ENCODE assay signal across 11 cellular contexts in genomic region chr17:55433029-55433628, GRCh38. TPM values are rescaled to one million over a fixed set of nuclear protein-coding genes. Genes with fewer than 3 reads are reported as not detected.
DNase-seq lines count a peak whose midpoint lies in the region; ATAC-seq and TF ChIP-seq lines count a peak whose summit lies in the region.
"Had no signal": no experiment of that assay in that cellular context is flagged by ENCODE, and none has a peak within 500 bp of the region (broad histone marks: within the 10 kb centered on the region; RNA-seq: fewer than 3 reads in every experiment).

No MANE protein-coding gene starts in this region.

- DNase-seq in AG08396 (ENCODE audit: low spot score) (peak; percentile 58), LoVo (ENCODE audit: low spot score) (peak; percentile 90), colonic mucosa (peak; percentile 39), WERI-Rb-1 (no peak), KBM-7 (no peak)
- DNase-seq: activated B cell treated with CpG ODN at 0.5 μM for 24 hours, immature natural killer cell had no signal

- H3K4me3 ChIP-seq in colonic mucosa = no peak overlapping the region
- H3K4me3 ChIP-seq in mucosa of rectum (ENCODE audit: low read length in 2 of 2) = peak overlapping the region; percentile 23 to 36
- no peak overlapping the region for H3K4me3 ChIP-seq in WERI-Rb-1 (ENCODE audit: low read depth, low read length)
- H3K4me3 ChIP-seq: BLaER1 had no signal

- H3K9ac ChIP-seq in colonic mucosa (ENCODE audit: low read depth in 2 of 2, low read length in 2 of 2) = peak overlapping the region in 1 of 2 donors; percentile 41
- no peak overlapping the region for H3K9ac ChIP-seq in mucosa of rectum (ENCODE audit: low read depth in 1 of 2, low read length in 2 of 2)
- H3K9ac ChIP-seq: BLaER1 had no signal

- TF ChIP-seq CTCF in colonic mucosa (IDR thresholded peaks at IDR 0.05) (no peak), WERI-Rb-1 (IDR thresholded peaks at IDR 0.05; ENCODE audit: low read depth, low read length) (no peak)

- in situ Hi-C loops in KBM-7 (cut with MboI; ENCODE audit: low pct_unique_long_range_greater_than_20kb, low sequenced_read_pairs) = no loop called here

- no peaks in the 10 kb centered on the region for H3K9me3 ChIP-seq in colonic mucosa
- no peaks in the 10 kb centered on the region for H3K9me3 ChIP-seq in mucosa of rectum (ENCODE audit: control insufficient read depth in 2 of 2, low read length in 2 of 2)
- no peaks in the 10 kb centered on the region for H3K9me3 ChIP-seq in WERI-Rb-1 (ENCODE audit: severe bottlenecking)
- H3K9me3 ChIP-seq: BLaER1 had no signal

- H3K27me3 ChIP-seq in colonic mucosa = no peaks in the 10 kb centered on the region
- no peaks in the 10 kb centered on the region for H3K27me3 ChIP-seq in mucosa of rectum (ENCODE audit: control insufficient read depth in 2 of 2, insufficient read depth in 2 of 2, low read length in 2 of 2)
- H3K27me3 ChIP-seq in WERI-Rb-1 (ENCODE audit: insufficient read depth, low read depth, severe bottlenecking) = no peaks in the 10 kb centered on the region
- H3K27me3 ChIP-seq: BLaER1 had no signal

- intact Hi-C loops in colonic mucosa (cut with DNase I) = no loop called here

- H3K4me1 ChIP-seq in colonic mucosa = peaks cover 8% of the 10 kb centered on the region
- H3K4me1 ChIP-seq in mucosa of rectum (ENCODE audit: control insufficient read depth in 2 of 2, insufficient read depth in 2 of 2, low read length in 2 of 2) = peaks cover 16 to 18% of the 10 kb centered on the region in 2 donors

- H3K36me3 ChIP-seq in colonic mucosa (no peaks in the 10 kb centered on the region), mucosa of rectum (ENCODE audit: control insufficient read depth in 2 of 2, insufficient read depth in 2 of 2, low read length in 2 of 2) (no peaks in the 10 kb centered on the region), WERI-Rb-1 (no peaks in the 10 kb centered on the region)
- H3K36me3 ChIP-seq: BLaER1 had no signal

- ATAC-seq in HG03175 (IDR thresholded peaks at IDR 0.05; ENCODE audit: unreplicated experiment) (no peak), HG03442 (IDR thresholded peaks at IDR 0.05; ENCODE audit: unreplicated experiment) (no peak)

- H3K27ac ChIP-seq in colonic mucosa (peak overlapping the region; percentile 86), mucosa of rectum (ENCODE audit: low read depth in 2 of 2, low read length in 2 of 2) (peak overlapping the region; percentile 67 to 75), WERI-Rb-1 (no peak overlapping the region)
- H3K27ac ChIP-seq: BLaER1 had no signal

RNA-seq across cellular contexts. Expression of gene MMD, which starts 11.5 kb away (rescaled TPM):
- 10 to 100 TPM; 17.3 to 20.0 TPM for total RNA-seq in colonic mucosa

Comparison
In these comparisons a context has a peak if more than half of its experiments do, and no peak if none do; other contexts are left out.
1. DNase-seq: peak in AG08396 (single experiment), LoVo (single experiment) and colonic mucosa (single experiment); none in WERI-Rb-1 (single experiment) and KBM-7 (single experiment).
2. H3K4me3 ChIP-seq: peak in mucosa of rectum (2 of 2); none in colonic mucosa (single experiment) and WERI-Rb-1 (single experiment).